In genomic region chr17:27425991-27426390, GRCh38 we compare ENCODE assay signal across 4 cellular contexts.
"Had no signal": no experiment of that assay in that cellular context is flagged by ENCODE, and none has a peak within 500 bp of the region (broad histone marks: within the 10 kb centered on the region; RNA-seq: fewer than 3 reads in every experiment).

No MANE protein-coding gene starts in this region.

- H3K4me2 ChIP-seq: GM23338 had no signal

- ATAC-seq: GM23338 had no signal

- H3K4me1 Mint-ChIP-seq: GM23338, H9 had no signal

- H3K4me3 ChIP-seq: GM23338 had no signal

- DNase-seq: H9, HCEC 1CT, IMR-90 had no signal

- H3K4me3 Mint-ChIP-seq: GM23338, H9 had no signal

- H3K27ac Mint-ChIP-seq: GM23338, H9 had no signal
